In the genomic region with DNA sequence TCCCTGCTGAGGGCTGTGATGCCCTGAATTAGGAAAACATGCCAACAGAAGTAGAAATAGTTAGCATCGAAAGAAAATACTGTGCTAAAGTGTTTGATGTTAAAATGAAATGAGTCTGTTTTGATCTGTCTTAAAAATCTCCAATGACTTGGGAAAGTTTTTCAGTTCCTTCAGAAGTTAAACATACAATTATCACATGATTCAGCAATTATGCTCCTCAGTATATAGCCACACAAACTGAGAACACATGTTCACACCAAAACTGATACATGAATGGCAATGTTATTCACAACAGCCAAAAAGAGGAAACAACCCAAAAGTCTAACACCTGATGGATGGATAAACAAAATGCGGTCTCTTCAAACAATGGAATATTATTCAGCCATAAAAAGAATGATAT, we compare ENCODE assay signal across 30 cellular contexts.
A peak's percentile ranks its signal among the peaks of the same experiment; 100 is the strongest.
DNase-seq lines count a peak whose midpoint lies in the region; ATAC-seq, FAIRE-seq and TF ChIP-seq lines count a peak whose summit lies in the region.
"Had no signal": no experiment of that assay in that cellular context is flagged by ENCODE, and none has a peak within 500 bp of the region (broad histone marks: within the 10 kb centered on the region; RNA-seq: fewer than 3 reads in every experiment).

No MANE protein-coding gene starts in this region.

- no peak for TF ChIP-seq RAD21 in GM12878 (IDR thresholded peaks at IDR 0.05; ENCODE audit: insufficient read depth, low read depth, low read length)

- POLR2A ChIA-PET in A673 (lab: Charles Lee; ENCODE audit: low non-redundant PET) (interaction anchor here (0.6 kb wide), 1 partner anchor 18 kb away, joined by 5 read pairs; no protein-coding TSS in a partner anchor), GM12878 (lab: Charles Lee) (no interaction called here)
- POLR2A ChIA-PET in CD4-positive, alpha-beta memory T cell (lab: Charles Lee; ENCODE audit: partially characterized antibody): no interaction called here

- no peak overlapping the region for H2BK120ac ChIP-seq in mesenchymal stem cell (ENCODE audit: low read depth, low read length)

- TF ChIP-seq EP300 in GM12878 (IDR thresholded peaks at IDR 0.05; ENCODE audit: borderline replicate concordance in 1 of 2, control insufficient read depth in 1 of 2, low read depth in 2 of 2, low read length in 2 of 2): no peak

- peaks cover 0 to 2% of the 10 kb centered on the region in 2 donors for H3K27me3 Mint-ChIP-seq in CD4-positive, alpha-beta memory T cell
- H3K27me3 Mint-ChIP-seq: activated CD4-positive, alpha-beta T cell treated with anti-CD3 and anti-CD28 coated beads for 36 hours; stimulated activated naive CD8-positive, alpha-beta T cell treated with anti-CD3 and anti-CD28 coated beads, Interleukin-15, amount 100 ng/mL, for 72 hours had no signal

- no peak overlapping the region for H3K4me3 ChIP-seq in A673 (ENCODE audit: low read depth, low read length, poor library complexity, severe bottlenecking)
- H3K4me3 ChIP-seq in GM12878: no peak overlapping the region
- no peak overlapping the region for H3K4me3 ChIP-seq in mesenchymal stem cell (ENCODE audit: insufficient read depth in 1 of 2, low read depth in 1 of 2, low read length in 2 of 2)
- no peak overlapping the region for H3K4me3 ChIP-seq in CD4-positive, alpha-beta memory T cell (ENCODE audit: low read length in 2 of 2)
- H3K4me3 ChIP-seq: neural progenitor cell, right atrium auricular region, spleen, thyroid gland had no signal

- SMC1A ChIA-PET in GM12878 (lab: Charles Lee; ENCODE audit: uncharacterized antibody, unreplicated experiment): interaction anchor here (0.6 to 3.6 kb wide), 4 partner anchors 18 to 162 kb away, joined by 3 to 21 read pairs (median 4); no protein-coding TSS in a partner anchor

- H3K27ac ChIP-seq in A673 (ENCODE audit: low read depth, low read length, poor library complexity, severe bottlenecking) (peak overlapping the region; percentile 46), GM12878 (ENCODE audit: control insufficient read depth, insufficient read depth) (no peak overlapping the region), mesenchymal stem cell (ENCODE audit: low read length, poor library complexity, severe bottlenecking) (peak overlapping the region; percentile 36)
- H3K27ac ChIP-seq in CD4-positive, alpha-beta memory T cell (ENCODE audit: low read depth, low read length): no peak overlapping the region
- H3K27ac ChIP-seq: neural progenitor cell, right atrium auricular region, spleen, thyroid gland had no signal

- H4K8ac ChIP-seq in mesenchymal stem cell (ENCODE audit: low read length): no peak overlapping the region

- no peak overlapping the region for H3K4me2 ChIP-seq in GM12878 (ENCODE audit: control insufficient read depth, insufficient read depth)
- no peak overlapping the region for H3K4me2 ChIP-seq in mesenchymal stem cell (ENCODE audit: low read length, poor library complexity, severe bottlenecking)
- H3K4me2 ChIP-seq: neural progenitor cell had no signal

- no peak overlapping the region for H2BK15ac ChIP-seq in mesenchymal stem cell (ENCODE audit: low read depth, poor library complexity, severe bottlenecking)

- no peak overlapping the region for H3K27ac Mint-ChIP-seq in activated naive CD4-positive, alpha-beta T cell treated with anti-CD3 and anti-CD28 coated beads, Interleukin-2, amount 50 U/mL, for 72 hours
- no peak overlapping the region for H3K27ac Mint-ChIP-seq in CD4-positive, alpha-beta memory T cell
- H3K27ac Mint-ChIP-seq: activated CD4-positive, alpha-beta T cell treated with anti-CD3 and anti-CD28 coated beads for 36 hours; activated T-helper 17 cell treated with anti-CD3 and anti-CD28 coated beads, Interleukin-2, amount 50 U/mL, for 72 hours; neural progenitor cell had no signal

- ATAC-seq in HG03432 (IDR thresholded peaks at IDR 0.05; ENCODE audit: unreplicated experiment): peak; percentile 39
- ATAC-seq in GM12878: peak; percentile 44
- ATAC-seq in activated naive CD4-positive, alpha-beta T cell treated with anti-CD3 and anti-CD28 coated beads, Interleukin-2, amount 50 U/mL, for 72 hours: no peak
- ATAC-seq: activated CD4-positive, alpha-beta T cell treated with anti-CD3 and anti-CD28 coated beads for 36 hours; activated CD8-positive, alpha-beta T cell treated with anti-CD3 and anti-CD28 coated beads, Interleukin-2, amount 10 ng/mL, durations not matched to agents 7 days and 5 days; activated T-helper 17 cell treated with anti-CD3 and anti-CD28 coated beads, Interleukin-2, amount 50 U/mL, for 72 hours; HCT116; left colon; stimulated activated naive CD8-positive, alpha-beta T cell treated with anti-CD3 and anti-CD28 coated beads, Interleukin-15, amount 100 ng/mL, for 72 hours had no signal

- no peak overlapping the region for H3K23ac ChIP-seq in mesenchymal stem cell (ENCODE audit: low read length in 2 of 2)

- WGBS in GM12878 (ENCODE audit: insufficient coverage, insufficient replicate concordance, low lambda C conversion rate, missing lambda C conversion rate): 95% methylated on average over 2 of the region's 2 CpGs
- WGBS in mesenchymal stem cell: 100% methylated on average over 1 of the region's 2 CpGs

- no peaks in the 10 kb centered on the region for H3K79me2 ChIP-seq in GM12878 (ENCODE audit: control insufficient read depth, insufficient read depth, low read length)

- CTCF ChIA-PET in A673 (lab: Charles Lee) (no interaction called here), GM12878 (lab: Yijun Ruan, JAX) (interaction anchor here (2.6 kb wide), 1 partner anchor 17 kb away, joined by 8 read pairs; no protein-coding TSS in a partner anchor)
- CTCF ChIA-PET in CD4-positive, alpha-beta memory T cell (lab: Charles Lee; ENCODE audit: partially characterized antibody): no interaction called here

- H2AK5ac ChIP-seq in mesenchymal stem cell (ENCODE audit: low read length, severe bottlenecking): no peak overlapping the region

- H3K36me3 ChIP-seq in A673 (ENCODE audit: insufficient read depth, low read length, poor library complexity, severe bottlenecking) (no peaks in the 10 kb centered on the region), GM12878 (ENCODE audit: control insufficient read depth in 2 of 2, insufficient read depth in 2 of 2, low read length in 1 of 2) (no peaks in the 10 kb centered on the region), mesenchymal stem cell (ENCODE audit: control insufficient read depth in 1 of 2, insufficient read depth in 2 of 2, low read depth in 1 of 2, low read length in 2 of 2) (peaks cover 0 to 5% of the 10 kb centered on the region in 2 experiments)
- H3K36me3 ChIP-seq in CD4-positive, alpha-beta memory T cell (ENCODE audit: insufficient read depth, low read length): no peaks in the 10 kb centered on the region
- H3K36me3 ChIP-seq: BE2C, neural progenitor cell, right atrium auricular region, spleen, thyroid gland had no signal

- in situ Hi-C loops in GM12878 (cut with MboI): no loop called here

- peaks cover 87% of the 10 kb centered on the region for H3K4me1 ChIP-seq in A673 (ENCODE audit: insufficient read depth, low read length, poor library complexity, severe bottlenecking)
- no peaks in the 10 kb centered on the region for H3K4me1 ChIP-seq in GM12878 (ENCODE audit: control insufficient read depth, insufficient read depth, low read length)
- H3K4me1 ChIP-seq in mesenchymal stem cell (ENCODE audit: control insufficient read depth, insufficient read depth, low read depth, low read length): peaks cover 18% of the 10 kb centered on the region
- no peaks in the 10 kb centered on the region for H3K4me1 ChIP-seq in CD4-positive, alpha-beta memory T cell (ENCODE audit: insufficient read depth, low read length)
- H3K4me1 ChIP-seq: BE2C had no signal

- H3K36me3 Mint-ChIP-seq in activated naive CD4-positive, alpha-beta T cell treated with anti-CD3 and anti-CD28 coated beads, Interleukin-2, amount 50 U/mL, for 72 hours: peaks cover 6 to 19% of the 10 kb centered on the region in 2 donors
- H3K36me3 Mint-ChIP-seq in CD4-positive, alpha-beta memory T cell: no peaks in the 10 kb centered on the region
- H3K36me3 Mint-ChIP-seq: CD8-positive, alpha-beta memory T cell; neural progenitor cell had no signal

- H3K9ac ChIP-seq in GM12878 (ENCODE audit: control insufficient read depth, insufficient read depth, low read length): no peak overlapping the region
- H3K9ac ChIP-seq in mesenchymal stem cell (ENCODE audit: low read length): no peak overlapping the region
- H3K9ac ChIP-seq: neural progenitor cell had no signal

- BruUV-seq in A673 (replicated peaks; lab: Mats Ljungman, UMichigan): no TSS peak
- no TSS peak for BruUV-seq in GM12878 (replicated peaks; lab: Mats Ljungman, UMichigan)

- H3K27me3 ChIP-seq in A673 (replicated peaks; ENCODE audit: insufficient read depth, low read depth, low read length, poor library complexity) (no peaks in the 10 kb centered on the region), GM12878 (replicated peaks in 1 of 2; ENCODE audit: control insufficient read depth in 2 of 2, insufficient read depth in 2 of 2, low read length in 1 of 2) (no peaks in the 10 kb centered on the region), mesenchymal stem cell (ENCODE audit: control insufficient read depth in 1 of 2, insufficient read depth in 1 of 2, low read length in 2 of 2) (no peaks in the 10 kb centered on the region)
- H3K27me3 ChIP-seq in CD4-positive, alpha-beta memory T cell (ENCODE audit: insufficient read depth, low read length): no peaks in the 10 kb centered on the region
- H3K27me3 ChIP-seq: neural progenitor cell, right atrium auricular region, thyroid gland had no signal

- peaks cover 0 to 3% (median 0%) of the 10 kb centered on the region in 4 donors for H3K4me1 Mint-ChIP-seq in CD4-positive, alpha-beta memory T cell
- H3K4me1 Mint-ChIP-seq: activated T-helper 17 cell treated with anti-CD3 and anti-CD28 coated beads, Interleukin-2, amount 50 U/mL, for 72 hours had no signal

- H4K91ac ChIP-seq in mesenchymal stem cell (ENCODE audit: low read length): no peak overlapping the region

- no peaks in the 10 kb centered on the region for H4K20me1 ChIP-seq in GM12878 (ENCODE audit: control insufficient read depth, insufficient read depth)

- no peak overlapping the region for H2BK5ac ChIP-seq in mesenchymal stem cell (ENCODE audit: low read depth, low read length, poor library complexity, severe bottlenecking)

- no peak overlapping the region for H3K14ac ChIP-seq in mesenchymal stem cell (ENCODE audit: low read length in 2 of 2)

- no peak overlapping the region for H3K18ac ChIP-seq in mesenchymal stem cell (ENCODE audit: low read depth in 1 of 2, low read length in 2 of 2)

- no peak for DNase-seq in A673 (ENCODE audit: low spot score)
- DNase-seq in GM12878 (ENCODE audit: low read depth, low spot score): no peak
- DNase-seq in mesenchymal stem cell: no peak
- no peak for DNase-seq in stimulated activated CD4-positive, alpha-beta T cell treated with anti-CD3 and anti-CD28 coated beads, Interleukin-4, amount 100 ng/mL, for 24 hours
- DNase-seq in activated naive CD4-positive, alpha-beta T cell treated with anti-CD3 and anti-CD28 coated beads, Interleukin-2, amount 50 U/mL, for 72 hours (ENCODE audit: low spot score in 2 of 2): no peak
- DNase-seq in CD4-positive, alpha-beta memory T cell: no peak
- DNase-seq in NCI-H2171 treated with DMSO at 0.1 percent for 48 hours (lab: John Stamatoyannopoulos, UW): no peak
- DNase-seq: activated CD4-positive, alpha-beta T cell treated with anti-CD3 and anti-CD28 coated beads for 36 hours; activated CD8-positive, alpha-beta T cell treated with anti-CD3 and anti-CD28 coated beads, Interleukin-2, amount 10 ng/mL, durations not matched to agents 7 days and 5 days; activated naive CD4-positive, alpha-beta T cell treated with anti-CD3 and anti-CD28 coated beads, Interleukin-2, amount 50 U/mL, for 16 hours; amniotic stem cell; BE2C; CD8-positive, alpha-beta memory T cell; DMS153; immature natural killer cell; KG1; left colon; MM.1S; NCI-H2081 treated with DMSO at 0.1 percent for 48 hours; NCI-H226; SHP77 treated with DMSO at 0.1 percent for 48 hours; spleen; stimulated activated naive CD8-positive, alpha-beta T cell treated with anti-CD3 and anti-CD28 coated beads, Interleukin-15, amount 100 ng/mL, for 72 hours; thyroid gland had no signal

- no peak overlapping the region for H2AFZ ChIP-seq in GM12878 (ENCODE audit: control insufficient read depth, low read depth, low read length)
- no peak overlapping the region for H2AFZ ChIP-seq in mesenchymal stem cell (ENCODE audit: low read depth, low read length)
- H2AFZ ChIP-seq: neural progenitor cell had no signal

- no peaks in the 10 kb centered on the region for H3K79me1 ChIP-seq in mesenchymal stem cell (replicated peaks; ENCODE audit: low read length, poor library complexity, severe bottlenecking)

- TF ChIP-seq POLR2A in GM12878 (IDR thresholded peaks at IDR 0.05; ENCODE audit: low read depth, low read length): no peak

- no peak for TF ChIP-seq CTCF in A673 (conservative IDR thresholded peaks at IDR 0.05; ENCODE audit: low read depth, low read length)
- no peak for TF ChIP-seq CTCF in GM12878 (IDR thresholded peaks at IDR 0.05 in 2 of 3, conservative IDR thresholded peaks at IDR 0.05 in 1 of 3; ENCODE audit: control insufficient read depth in 2 of 3, extremely low read depth in 1 of 3, insufficient read depth in 1 of 3, low read depth in 3 of 3, low read length in 3 of 3)

- RAD21 ChIA-PET in GM12878 (lab: Charles Lee; ENCODE audit: unreplicated experiment): interaction anchor here (1.4 kb wide), 1 partner anchor 105 kb away, joined by 4 read pairs; no protein-coding TSS in a partner anchor

- no peak for FAIRE-seq in GM12878 (lab: Jason Lieb, UNC)
- FAIRE-seq: GM12891 had no signal

- H3K9me3 ChIP-seq in A673 (ENCODE audit: low read depth, low read length, poor library complexity, severe bottlenecking) (no peaks in the 10 kb centered on the region), GM12878 (replicated peaks; ENCODE audit: control insufficient read depth, insufficient read depth, low read length) (no peaks in the 10 kb centered on the region), mesenchymal stem cell (ENCODE audit: control insufficient read depth, low read length) (no peaks in the 10 kb centered on the region)
- H3K9me3 ChIP-seq in CD4-positive, alpha-beta memory T cell (ENCODE audit: control insufficient read depth in 1 of 2, low read length in 2 of 2): no peaks in the 10 kb centered on the region
- H3K9me3 ChIP-seq: BE2C, right atrium auricular region, spleen, thyroid gland had no signal

- intact Hi-C loops in A673 (cut with micrococcal nuclease; ENCODE audit: unreplicated experiment) (no loop called here), GM12878 (cut with micrococcal nuclease; ENCODE audit: unreplicated experiment) (no loop called here)
- intact Hi-C loops in CD4-positive, alpha-beta memory T cell (cut with micrococcal nuclease): loop anchor here (10.0 kb wide), 1 partner anchor 136 kb away; the partner anchor contains the start of gene SMYD2

- H3K4me3 Mint-ChIP-seq in CD4-positive, alpha-beta memory T cell: no peak overlapping the region
- H3K4me3 Mint-ChIP-seq: activated CD4-positive, alpha-beta T cell treated with anti-CD3 and anti-CD28 coated beads for 36 hours; activated CD8-positive, alpha-beta T cell treated with anti-CD3 and anti-CD28 coated beads, Interleukin-2, amount 10 ng/mL, durations not matched to agents 7 days and 5 days; activated T-helper 17 cell treated with anti-CD3 and anti-CD28 coated beads, Interleukin-2, amount 50 U/mL, for 72 hours; CD8-positive, alpha-beta memory T cell; immature natural killer cell; neural progenitor cell; stimulated activated naive CD8-positive, alpha-beta T cell treated with anti-CD3 and anti-CD28 coated beads, Interleukin-15, amount 100 ng/mL, for 72 hours had no signal

- H3K4ac ChIP-seq in mesenchymal stem cell (ENCODE audit: low read depth in 1 of 2, low read length in 2 of 2): no peak overlapping the region

- H3K9me3 Mint-ChIP-seq in activated naive CD4-positive, alpha-beta T cell treated with anti-CD3 and anti-CD28 coated beads, Interleukin-2, amount 50 U/mL, for 72 hours: peaks cover 7 to 8% of the 10 kb centered on the region in 2 donors
- peaks cover 0 to 3% (median 0%) of the 10 kb centered on the region in 8 donors for H3K9me3 Mint-ChIP-seq in CD4-positive, alpha-beta memory T cell
- H3K9me3 Mint-ChIP-seq: activated T-helper 17 cell treated with anti-CD3 and anti-CD28 coated beads, Interleukin-2, amount 50 U/mL, for 72 hours; CD8-positive, alpha-beta memory T cell; neural progenitor cell had no signal

- no peak overlapping the region for H2BK12ac ChIP-seq in mesenchymal stem cell (ENCODE audit: low read length in 2 of 2)

Comparison
In these comparisons a context has a peak if more than half of its experiments do, and no peak if none do; other contexts are left out.
1. H3K27ac ChIP-seq: peak in A673 (single experiment) and mesenchymal stem cell (single experiment); none in GM12878 (single experiment) and CD4-positive, alpha-beta memory T cell (single experiment).
2. ATAC-seq: peak in HG03432 (single experiment) and GM12878 (single experiment); none in activated naive CD4-positive, alpha-beta T cell treated with anti-CD3 and anti-CD28 coated beads, Interleukin-2, amount 50 U/mL, for 72 hours (0 of 2).